In genomic region chr16:89375021-89375420, GRCh38 we compare ENCODE assay signal across 11 cellular contexts.
DNase-seq lines count a peak whose midpoint lies in the region; ATAC-seq and TF ChIP-seq lines count a peak whose summit lies in the region.
"Had no signal": no experiment of that assay in that cellular context is flagged by ENCODE, and none has a peak within 500 bp of the region (broad histone marks: within the 10 kb centered on the region; RNA-seq: fewer than 3 reads in every experiment).

No MANE protein-coding gene starts in this region.

- peak overlapping the region in 1 of 2 experiments; percentile 57 for H3K23ac ChIP-seq in mesenchymal stem cell (ENCODE audit: low read length in 2 of 2)
- H3K23ac ChIP-seq in H9 (ENCODE audit: insufficient read length, low read depth, low read length): no peak overlapping the region

- H3K36me3 ChIP-seq in OCI-LY1 (ENCODE audit: insufficient read depth, low read length) (peaks cover 12% of the 10 kb centered on the region; the same call in 1 of the 2 replicates), mesenchymal stem cell (ENCODE audit: control insufficient read depth in 1 of 2, insufficient read depth in 2 of 2, low read depth in 1 of 2, low read length in 2 of 2) (peaks cover 12 to 14% of the 10 kb centered on the region in 2 experiments), Karpas-422 (ENCODE audit: insufficient read depth, low read length) (no peaks in the 10 kb centered on the region)
- H3K36me3 ChIP-seq: gastrocnemius medialis had no signal

- H3K56ac ChIP-seq in H9 (ENCODE audit: insufficient read length, low read depth, low read length): no peak overlapping the region

- H2BK5ac ChIP-seq in mesenchymal stem cell (ENCODE audit: low read depth, low read length, poor library complexity, severe bottlenecking): no peak overlapping the region
- H2BK5ac ChIP-seq in H9 (ENCODE audit: insufficient read length, low read length): no peak overlapping the region

- H3K79me2 ChIP-seq in OCI-LY1 (ENCODE audit: insufficient read depth, low read length) (peaks cover 83% of the 10 kb centered on the region), H9 (ENCODE audit: insufficient read depth, low read length) (peaks cover 84% of the 10 kb centered on the region), Karpas-422 (ENCODE audit: low read length) (peaks cover 93% of the 10 kb centered on the region)

- no peak overlapping the region for H3T11ph ChIP-seq in H9 (ENCODE audit: low read length)

- H3K27me3 Mint-ChIP-seq in H9 (ENCODE audit: low read depth): no peaks in the 10 kb centered on the region
- H3K27me3 Mint-ChIP-seq: activated CD8-positive, alpha-beta T cell treated with anti-CD3 and anti-CD28 coated beads for 36 hours had no signal

- H3K79me1 ChIP-seq in mesenchymal stem cell (replicated peaks; ENCODE audit: low read length, poor library complexity, severe bottlenecking) (peaks cover 2% of the 10 kb centered on the region), H9 (ENCODE audit: insufficient read depth, low read depth, low read length, poor library complexity, severe bottlenecking) (peaks cover 3% of the 10 kb centered on the region)

- H3K9ac ChIP-seq in OCI-LY1 (ENCODE audit: low read length) (peak overlapping the region; percentile 16; the same call in 1 of the 2 replicates), mesenchymal stem cell (ENCODE audit: low read length) (no peak overlapping the region), H9 (ENCODE audit: extremely low read depth, insufficient read length, low read length) (no peak overlapping the region), Karpas-422 (ENCODE audit: low read length) (no peak overlapping the region)

- no peak overlapping the region for H2BK12ac ChIP-seq in mesenchymal stem cell (ENCODE audit: low read length in 2 of 2)
- no peak overlapping the region for H2BK12ac ChIP-seq in H9 (ENCODE audit: insufficient read length, low read depth, low read length)

- H4K91ac ChIP-seq in mesenchymal stem cell (ENCODE audit: low read length): no peak overlapping the region
- H4K91ac ChIP-seq in H9 (ENCODE audit: insufficient read length, low read depth, low read length): no peak overlapping the region

- WGBS in mesenchymal stem cell: 71% methylated on average over 19 of the region's 19 CpGs
- WGBS in H9 (ENCODE audit: extremely low coverage, insufficient read length, low lambda C conversion rate): no CpG with 5 or more reads among the region's 19 CpGs

- H3K9me2 ChIP-seq in OCI-LY1 (ENCODE audit: low read depth, low read length) (no peaks in the 10 kb centered on the region), Karpas-422 (replicated peaks; ENCODE audit: insufficient read depth, low read length) (no peaks in the 10 kb centered on the region)

- TF ChIP-seq CTCF in OCI-LY1 (IDR thresholded peaks at IDR 0.05; ENCODE audit: low read length) (no peak), H9 (conservative IDR thresholded peaks at IDR 0.05) (no peak)

- H3K14ac ChIP-seq in mesenchymal stem cell (ENCODE audit: low read length in 2 of 2): peak overlapping the region in 1 of 2 experiments; percentile 55
- H3K14ac ChIP-seq in H9 (ENCODE audit: insufficient read depth, low read length): no peak overlapping the region; the same call in 1 of the 2 replicates

- H3K4me1 Mint-ChIP-seq in H9: peaks cover 50 to 62% of the 10 kb centered on the region in 2 experiments
- peaks cover 68% of the 10 kb centered on the region for H3K4me1 Mint-ChIP-seq in stimulated activated effector memory CD8-positive, alpha-beta T cell treated with anti-CD3 and anti-CD28 coated beads, Interleukin-12 subunit alpha, Interleukin-12 subunit beta, amount 100 ng/mL, for 72 hours

- H3K27ac Mint-ChIP-seq in H9: peak overlapping the region in 1 of 3 experiments; percentile 48; a peak in 2 of 7 replicates
- H3K27ac Mint-ChIP-seq in stimulated activated effector memory CD8-positive, alpha-beta T cell treated with anti-CD3 and anti-CD28 coated beads, Interleukin-12 subunit alpha, Interleukin-12 subunit beta, amount 100 ng/mL, for 72 hours: no peak overlapping the region
- H3K27ac Mint-ChIP-seq: activated CD8-positive, alpha-beta T cell treated with anti-CD3 and anti-CD28 coated beads for 36 hours had no signal

- H2AK5ac ChIP-seq in mesenchymal stem cell (ENCODE audit: low read length, severe bottlenecking) (no peak overlapping the region), H9 (ENCODE audit: insufficient read length, low read length) (no peak overlapping the region)

- no peak overlapping the region for H4K5ac ChIP-seq in H9 (ENCODE audit: insufficient read length, low read depth, low read length)

- peak overlapping the region; percentile 89 for H3K4me2 ChIP-seq in OCI-LY1 (ENCODE audit: low read length)
- no peak overlapping the region for H3K4me2 ChIP-seq in mesenchymal stem cell (ENCODE audit: low read length, poor library complexity, severe bottlenecking)
- no peak overlapping the region for H3K4me2 ChIP-seq in H9 (ENCODE audit: insufficient read depth, insufficient read length, low read length)
- no peak overlapping the region for H3K4me2 ChIP-seq in Karpas-422 (ENCODE audit: low read depth, low read length, poor library complexity, severe bottlenecking)

- no peaks in the 10 kb centered on the region for H3K9me3 ChIP-seq in OCI-LY1 (ENCODE audit: low read length)
- peaks cover 5% of the 10 kb centered on the region for H3K9me3 ChIP-seq in mesenchymal stem cell (ENCODE audit: control insufficient read depth, low read length)
- H3K9me3 ChIP-seq in H9 (ENCODE audit: control insufficient read depth, low read depth, low read length): no peaks in the 10 kb centered on the region
- H3K9me3 ChIP-seq in Karpas-422 (ENCODE audit: low read length): no peaks in the 10 kb centered on the region; the same call in 1 of the 2 replicates
- H3K9me3 ChIP-seq: gastrocnemius medialis had no signal

- H3K4ac ChIP-seq in mesenchymal stem cell (ENCODE audit: low read depth in 1 of 2, low read length in 2 of 2) (no peak overlapping the region), H9 (ENCODE audit: low read depth, low read length) (no peak overlapping the region)

- H3K36me3 Mint-ChIP-seq in H9 (ENCODE audit: insufficient read depth in 1 of 3, low read depth in 3 of 3): peaks cover 3 to 5% (median 4%) of the 10 kb centered on the region in 3 experiments; a peak in 5 of 7 replicates
- H3K36me3 Mint-ChIP-seq in stimulated activated effector memory CD8-positive, alpha-beta T cell treated with anti-CD3 and anti-CD28 coated beads, Interleukin-12 subunit alpha, Interleukin-12 subunit beta, amount 100 ng/mL, for 72 hours: peaks cover 39% of the 10 kb centered on the region

- H2BK120ac ChIP-seq in mesenchymal stem cell (ENCODE audit: low read depth, low read length) (no peak overlapping the region), H9 (ENCODE audit: low read depth, low read length, poor library complexity, severe bottlenecking) (no peak overlapping the region)

- peaks cover 4% of the 10 kb centered on the region; the same call in 1 of the 2 replicates for H3F3A ChIP-seq in OCI-LY1 (ENCODE audit: insufficient read depth, low read length)

- H3K27ac ChIP-seq in OCI-LY1 (ENCODE audit: low read depth, low read length, poor library complexity, severe bottlenecking) (peak overlapping the region; percentile 66), mesenchymal stem cell (ENCODE audit: low read length, poor library complexity, severe bottlenecking) (no peak overlapping the region), H9 (ENCODE audit: insufficient read length, low read depth, low read length) (no peak overlapping the region), Karpas-422 (ENCODE audit: low read length) (no peak overlapping the region)

- H2BK15ac ChIP-seq in mesenchymal stem cell (ENCODE audit: low read depth, poor library complexity, severe bottlenecking) (no peak overlapping the region), H9 (ENCODE audit: low read depth, low read length) (no peak overlapping the region)

- no peak overlapping the region for H4K8ac ChIP-seq in mesenchymal stem cell (ENCODE audit: low read length)
- no peak overlapping the region for H4K8ac ChIP-seq in H9 (replicated peaks; ENCODE audit: insufficient read length, low read depth, low read length)

- H2AFZ ChIP-seq in OCI-LY1 (ENCODE audit: low read length) (no peak overlapping the region), mesenchymal stem cell (ENCODE audit: low read depth, low read length) (no peak overlapping the region), H9 (ENCODE audit: low read length) (no peak overlapping the region), Karpas-422 (ENCODE audit: low read length) (no peak overlapping the region)

- H3K4me1 ChIP-seq in OCI-LY1 (ENCODE audit: insufficient read depth, low read length, severe bottlenecking): peaks cover 28% of the 10 kb centered on the region
- peaks cover 40% of the 10 kb centered on the region for H3K4me1 ChIP-seq in mesenchymal stem cell (ENCODE audit: control insufficient read depth, insufficient read depth, low read depth, low read length)
- peaks cover 2% of the 10 kb centered on the region; the same call in 1 of the 2 replicates for H3K4me1 ChIP-seq in H9 (ENCODE audit: insufficient read depth, low read length)
- peaks cover 11% of the 10 kb centered on the region for H3K4me1 ChIP-seq in Karpas-422 (ENCODE audit: low read length)

- H3K27me3 ChIP-seq in OCI-LY1 (ENCODE audit: insufficient read depth, low read length) (no peaks in the 10 kb centered on the region), mesenchymal stem cell (ENCODE audit: control insufficient read depth in 1 of 2, insufficient read depth in 1 of 2, low read length in 2 of 2) (no peaks in the 10 kb centered on the region), H9 (ENCODE audit: insufficient read depth, low read length) (no peaks in the 10 kb centered on the region), Karpas-422 (ENCODE audit: low read length) (no peaks in the 10 kb centered on the region)
- H3K27me3 ChIP-seq: gastrocnemius medialis had no signal

- peak; percentile 23 for DNase-seq in DMS79 (lab: John Stamatoyannopoulos, UW)
- DNase-seq in mesenchymal stem cell: peak; percentile 83
- DNase-seq in H9: no peak
- no peak for DNase-seq in HUDEP-2 (lab: John Stamatoyannopoulos, UW; ENCODE audit: unreplicated experiment in 76 of 76)
- DNase-seq in stimulated activated effector memory CD8-positive, alpha-beta T cell treated with anti-CD3 and anti-CD28 coated beads, Interleukin-12 subunit alpha, Interleukin-12 subunit beta, amount 100 ng/mL, for 72 hours (ENCODE audit: low spot score in 2 of 2): no peak
- DNase-seq in Karpas-422: no peak
- DNase-seq: activated CD8-positive, alpha-beta T cell treated with anti-CD3 and anti-CD28 coated beads for 36 hours; GF-D8 had no signal

- H3K23me2 ChIP-seq in H9 (ENCODE audit: insufficient read length, low read depth, low read length, poor library complexity, severe bottlenecking): no peaks in the 10 kb centered on the region

- no peaks in the 10 kb centered on the region for H3K9me3 Mint-ChIP-seq in H9
- no peaks in the 10 kb centered on the region for H3K9me3 Mint-ChIP-seq in stimulated activated effector memory CD8-positive, alpha-beta T cell treated with anti-CD3 and anti-CD28 coated beads, Interleukin-12 subunit alpha, Interleukin-12 subunit beta, amount 100 ng/mL, for 72 hours
- H3K9me3 Mint-ChIP-seq: activated CD8-positive, alpha-beta T cell treated with anti-CD3 and anti-CD28 coated beads for 36 hours had no signal

- 0 out of 2 replicates have a peak, but pooled peaks cover 5% of the 10 kb centered on the region for H4K20me1 ChIP-seq in OCI-LY1 (ENCODE audit: insufficient read depth, low read length)
- H4K20me1 ChIP-seq in H9 (ENCODE audit: control insufficient read depth, insufficient read depth, insufficient read length): peaks cover 3% of the 10 kb centered on the region
- H4K20me1 ChIP-seq in Karpas-422 (ENCODE audit: insufficient read depth, low read depth, low read length): peaks cover 86% of the 10 kb centered on the region

- peak; percentile 64 for ATAC-seq in GM21619 (IDR thresholded peaks at IDR 0.05; ENCODE audit: unreplicated experiment)
- no peak for ATAC-seq in stimulated activated effector memory CD8-positive, alpha-beta T cell treated with anti-CD3 and anti-CD28 coated beads, Interleukin-12 subunit alpha, Interleukin-12 subunit beta, amount 100 ng/mL, for 72 hours
- ATAC-seq: activated CD8-positive, alpha-beta T cell treated with anti-CD3 and anti-CD28 coated beads for 36 hours had no signal

- no peak overlapping the region for H3K4me3 Mint-ChIP-seq in H9
- no peak overlapping the region for H3K4me3 Mint-ChIP-seq in stimulated activated effector memory CD8-positive, alpha-beta T cell treated with anti-CD3 and anti-CD28 coated beads, Interleukin-12 subunit alpha, Interleukin-12 subunit beta, amount 100 ng/mL, for 72 hours
- H3K4me3 Mint-ChIP-seq: activated CD8-positive, alpha-beta T cell treated with anti-CD3 and anti-CD28 coated beads for 36 hours had no signal

- H2BK20ac ChIP-seq in H9 (ENCODE audit: low read depth, low read length, poor library complexity, severe bottlenecking): no peak overlapping the region

- H3K4me3 ChIP-seq in OCI-LY1 (ENCODE audit: low read depth, low read length, poor library complexity, severe bottlenecking) (peak overlapping the region; percentile 48), mesenchymal stem cell (ENCODE audit: insufficient read depth in 1 of 2, low read depth in 1 of 2, low read length in 2 of 2) (no peak overlapping the region), Karpas-422 (ENCODE audit: low read length) (no peak overlapping the region)
- H3K4me3 ChIP-seq: gastrocnemius medialis had no signal

- H3K18ac ChIP-seq in mesenchymal stem cell (ENCODE audit: low read depth in 1 of 2, low read length in 2 of 2): no peak overlapping the region
- H3K18ac ChIP-seq in H9 (ENCODE audit: insufficient read length, low read depth, low read length): no peak overlapping the region

Comparison
In these comparisons a context has a peak if more than half of its experiments do, and no peak if none do; other contexts are left out.
1. DNase-seq: peak in DMS79 (single experiment) and mesenchymal stem cell (single experiment); none in H9 (single experiment), HUDEP-2 (0 of 76), stimulated activated effector memory CD8-positive, alpha-beta T cell treated with anti-CD3 and anti-CD28 coated beads, Interleukin-12 subunit alpha, Interleukin-12 subunit beta, amount 100 ng/mL, for 72 hours (0 of 2) and Karpas-422 (single experiment).